Comparison of ENCODE assay signal across 24 cellular contexts in genomic region chr1:113479713-113480676, GRCh38.
A peak's percentile ranks its signal among the peaks of the same experiment; 100 is the strongest.
DNase-seq lines count a peak whose midpoint lies in the region; ATAC-seq and TF ChIP-seq lines count a peak whose summit lies in the region.
"Had no signal": no experiment of that assay in that cellular context is flagged by ENCODE, and none has a peak within 500 bp of the region (broad histone marks: within the 10 kb centered on the region; RNA-seq: fewer than 3 reads in every experiment).

No MANE protein-coding gene starts in this region.

- BruUV-seq in PC-3 (replicated peaks; lab: Mats Ljungman, UMichigan) = no TSS peak

- no peak overlapping the region for H2AFZ ChIP-seq in PC-3 (ENCODE audit: low read length)

- no peaks in the 10 kb centered on the region for H3K9me2 ChIP-seq in PC-3 (replicated peaks; ENCODE audit: low read length)

- no peaks in the 10 kb centered on the region for H4K20me1 ChIP-seq in PC-3 (ENCODE audit: low read length)

- peaks cover 3% of the 10 kb centered on the region; the same call in 1 of the 2 replicates for H3K36me3 ChIP-seq in PC-3 (ENCODE audit: low read depth, low read length)
- no peaks in the 10 kb centered on the region for H3K36me3 ChIP-seq in mucosa of descending colon (ENCODE audit: low read depth)
- H3K36me3 ChIP-seq: esophagus squamous epithelium, SJSA1, upper lobe of left lung had no signal

- H3F3A ChIP-seq in PC-3 (ENCODE audit: low read length, unreplicated experiment) = no peaks in the 10 kb centered on the region

- H3K27ac ChIP-seq in PC-3 (ENCODE audit: low read length) = no peak overlapping the region
- H3K27ac ChIP-seq: C4-2B, esophagus squamous epithelium, SJSA1, stomach, upper lobe of left lung, VCaP had no signal

- no peak for ATAC-seq in PC-3
- peak; percentile 36 for ATAC-seq in mucosa of descending colon
- ATAC-seq: activated CD8-positive, alpha-beta memory T cell treated with anti-CD3 and anti-CD28 coated beads, Interleukin-2, amount 10 ng/mL, durations not matched to agents 7 days and 5 days; activated naive CD4-positive, alpha-beta T cell treated with anti-CD3 and anti-CD28 coated beads, Interleukin-2, amount 50 U/mL, for 72 hours; GM12878; natural killer cell; Panc1 had no signal

- no peak overlapping the region for H3K4me2 ChIP-seq in PC-3 (ENCODE audit: low read length)

- no peak for TF ChIP-seq CTCF in PC-3 (conservative IDR thresholded peaks at IDR 0.05; ENCODE audit: low read depth, low read length)
- TF ChIP-seq CTCF in epithelial cell of esophagus (IDR thresholded peaks at IDR 0.05; ENCODE audit: insufficient read depth, low read depth, low read length, missing control alignments) = no peak
- TF ChIP-seq CTCF in mucosa of descending colon (IDR thresholded peaks at IDR 0.05) = no peak

- no peak overlapping the region for H3K4me3 ChIP-seq in PC-3 (ENCODE audit: low read length)
- no peak overlapping the region for H3K4me3 ChIP-seq in epithelial cell of esophagus (ENCODE audit: low read length)
- H3K4me3 ChIP-seq in mucosa of descending colon = no peak overlapping the region
- H3K4me3 ChIP-seq: esophagus squamous epithelium, GM12878, SJSA1, stomach, upper lobe of left lung had no signal

- no peaks in the 10 kb centered on the region for H3K27me3 ChIP-seq in PC-3 (ENCODE audit: low read length)
- H3K27me3 ChIP-seq: esophagus squamous epithelium, SJSA1, stomach, upper lobe of left lung had no signal

- CTCF ChIA-PET in PC-3 (lab: Charles Lee) = no interaction called here

- no peaks in the 10 kb centered on the region for H3K79me2 ChIP-seq in PC-3 (ENCODE audit: low read length)

- POLR2A ChIA-PET in PC-3 (lab: Charles Lee; ENCODE audit: unreplicated experiment) = no interaction called here

- H3K4me1 ChIP-seq in PC-3 (ENCODE audit: insufficient read depth, low read length) (no peaks in the 10 kb centered on the region), mucosa of descending colon (ENCODE audit: low read depth) (no peaks in the 10 kb centered on the region)
- H3K4me1 ChIP-seq: esophagus squamous epithelium, SJSA1, stomach, upper lobe of left lung had no signal

- intact Hi-C loops in PC-3 (cut with micrococcal nuclease) = no loop called here
- intact Hi-C loops in mucosa of descending colon (cut with DNase I, micrococcal nuclease) = no loop called here

- H3K9ac ChIP-seq in PC-3 (ENCODE audit: low read length) = no peak overlapping the region

- DNase-seq in ELR (ENCODE audit: low read depth) (peak; percentile 16), PC-3 (peak; percentile 20), epithelial cell of esophagus (ENCODE audit: low read depth) (peak; percentile 30), mucosa of descending colon (no peak), NCI-H2029 (lab: John Stamatoyannopoulos, UW) (no peak)
- no peak for DNase-seq in central memory CD4-positive, alpha-beta T cell
- no peak for DNase-seq in effector CD8-positive, alpha-beta T cell (lab: John Stamatoyannopoulos, UW)
- DNase-seq: activated CD4-positive, alpha-beta T cell treated with anti-CD3 and anti-CD28 coated beads, Interleukin-2, amount 10 ng/mL, durations not matched to agents 7 days and 5 days; activated CD8-positive, alpha-beta memory T cell treated with anti-CD3 and anti-CD28 coated beads, Interleukin-2, amount 10 ng/mL, durations not matched to agents 7 days and 5 days; effector CD4-positive, alpha-beta T cell; esophagus squamous epithelium; HFFc6; kidney glomerular epithelial cell; mesendoderm; natural killer cell; NCI-H510A treated with DMSO at 0.1 percent for 48 hours; stomach had no signal

- peaks cover 5% of the 10 kb centered on the region; the same call in 1 of the 2 replicates for H3K9me3 ChIP-seq in PC-3 (ENCODE audit: low read length)
- H3K9me3 ChIP-seq in mucosa of descending colon = peaks cover 19% of the 10 kb centered on the region

Comparison
In these comparisons a context has a peak if more than half of its experiments do, and no peak if none do; other contexts are left out.
1. DNase-seq: peak in ELR (single experiment), PC-3 (single experiment) and epithelial cell of esophagus (single experiment); none in mucosa of descending colon (0 of 3), central memory CD4-positive, alpha-beta T cell (single experiment), NCI-H2029 (single experiment) and effector CD8-positive, alpha-beta T cell (single experiment).